In genomic region chr2:100964706-100965269, GRCh38 we compare ENCODE assay signal across 25 cellular contexts.
"Had no signal": no experiment of that assay in that cellular context is flagged by ENCODE, and none has a peak within 500 bp of the region (broad histone marks: within the 10 kb centered on the region; RNA-seq: fewer than 3 reads in every experiment).

No MANE protein-coding gene starts in this region.

- H3K27ac ChIP-seq: coronary artery, esophagus muscularis mucosa, gastroesophageal sphincter, heart right ventricle, lower lobe of right lung, parathyroid adenoma, transverse colon, vagina, VCaP had no signal

- H3K27me3 Mint-ChIP-seq: activated CD4-positive, alpha-beta T cell treated with anti-CD3 and anti-CD28 coated beads, Interleukin-2, amount 10 ng/mL, durations not matched to agents 7 days and 5 days; activated CD8-positive, alpha-beta memory T cell treated with anti-CD3 and anti-CD28 coated beads, Interleukin-2, amount 10 ng/mL, durations not matched to agents 7 days and 5 days; activated CD8-positive, alpha-beta T cell treated with anti-CD3 and anti-CD28 coated beads for 36 hours; activated naive CD8-positive, alpha-beta T cell had no signal

- H3K4me3 Mint-ChIP-seq: activated CD4-positive, alpha-beta T cell treated with anti-CD3 and anti-CD28 coated beads, Interleukin-2, amount 10 ng/mL, durations not matched to agents 7 days and 5 days; activated CD8-positive, alpha-beta memory T cell treated with anti-CD3 and anti-CD28 coated beads, Interleukin-2, amount 10 ng/mL, durations not matched to agents 7 days and 5 days; activated CD8-positive, alpha-beta T cell treated with anti-CD3 and anti-CD28 coated beads for 36 hours; activated naive CD8-positive, alpha-beta T cell; activated T-helper 1 cell treated with anti-CD3 and anti-CD28 coated beads, Interleukin-12 subunit alpha, Interleukin-12 subunit beta, Interleukin-2, Interleukin-4 antibody, amounts not matched to agents 30 ng/mL and 10 ng/mL and 1 ng/mL, durations not matched to agents 14 hours and 24 hours and 36 hours; naive B cell had no signal

- H3K27me3 ChIP-seq: adrenal gland, esophagus muscularis mucosa, gastroesophageal sphincter, heart right ventricle, transverse colon, vagina had no signal

- H2AFZ ChIP-seq: parathyroid adenoma had no signal

- H3K4me1 ChIP-seq: adrenal gland, gastroesophageal sphincter, parathyroid adenoma, transverse colon had no signal

- H3K9me3 ChIP-seq: adrenal gland, esophagus muscularis mucosa, gastroesophageal sphincter, heart right ventricle, lower lobe of right lung, transverse colon, vagina had no signal

- DNase-seq: activated CD4-positive, CD25-positive, alpha-beta regulatory T cell treated with anti-CD3 and anti-CD28 coated beads, Interleukin-2, amount 50 U/mL, for 72 hours; activated CD8-positive, alpha-beta memory T cell treated with anti-CD3 and anti-CD28 coated beads, Interleukin-2, amount 10 ng/mL, durations not matched to agents 7 days and 5 days; activated CD8-positive, alpha-beta T cell treated with anti-CD3 and anti-CD28 coated beads for 36 hours; activated T-cell treated with anti-CD3 and anti-CD28 coated beads for 4 hours; adrenal gland; cerebellar nuclear complex; heart right ventricle; islet precursor cell; left colon; lower lobe of right lung; naive B cell; nucleus accumbens; stimulated activated CD4-positive, alpha-beta T cell treated with anti-CD3 and anti-CD28 coated beads, Interleukin-4, amount 100 ng/mL, for 24 hours; stimulated activated naive CD4-positive, alpha-beta T cell treated with Interleukin-2 at 50 U/mL for 16 hours; transverse colon had no signal

- H3K27ac Mint-ChIP-seq: activated CD4-positive, alpha-beta T cell treated with anti-CD3 and anti-CD28 coated beads, Interleukin-2, amount 10 ng/mL, durations not matched to agents 7 days and 5 days; activated CD8-positive, alpha-beta memory T cell treated with anti-CD3 and anti-CD28 coated beads, Interleukin-2, amount 10 ng/mL, durations not matched to agents 7 days and 5 days; activated CD8-positive, alpha-beta T cell treated with anti-CD3 and anti-CD28 coated beads for 36 hours; activated naive CD8-positive, alpha-beta T cell; activated T-helper 1 cell treated with anti-CD3 and anti-CD28 coated beads, Interleukin-12 subunit alpha, Interleukin-12 subunit beta, Interleukin-2, Interleukin-4 antibody, amounts not matched to agents 30 ng/mL and 10 ng/mL and 1 ng/mL, durations not matched to agents 14 hours and 24 hours and 36 hours; naive B cell had no signal

- H3K79me2 ChIP-seq: parathyroid adenoma had no signal

- H3K9me3 Mint-ChIP-seq: activated CD4-positive, alpha-beta T cell treated with anti-CD3 and anti-CD28 coated beads, Interleukin-2, amount 10 ng/mL, durations not matched to agents 7 days and 5 days; activated CD8-positive, alpha-beta T cell treated with anti-CD3 and anti-CD28 coated beads for 36 hours; activated T-helper 1 cell treated with anti-CD3 and anti-CD28 coated beads, Interleukin-12 subunit alpha, Interleukin-12 subunit beta, Interleukin-2, Interleukin-4 antibody, amounts not matched to agents 30 ng/mL and 10 ng/mL and 1 ng/mL, durations not matched to agents 14 hours and 24 hours and 36 hours; naive B cell had no signal

- H3K4me1 Mint-ChIP-seq: activated CD8-positive, alpha-beta memory T cell treated with anti-CD3 and anti-CD28 coated beads, Interleukin-2, amount 10 ng/mL, durations not matched to agents 7 days and 5 days; naive B cell had no signal

- H3K36me3 ChIP-seq: adrenal gland, vagina had no signal

- H3K4me3 ChIP-seq: adrenal gland, coronary artery, esophagus muscularis mucosa, gastroesophageal sphincter, heart right ventricle, lower lobe of right lung, transverse colon, vagina had no signal

- ATAC-seq: activated CD8-positive, alpha-beta memory T cell treated with anti-CD3 and anti-CD28 coated beads, Interleukin-2, amount 10 ng/mL, durations not matched to agents 7 days and 5 days; activated CD8-positive, alpha-beta T cell treated with anti-CD3 and anti-CD28 coated beads for 36 hours; gastroesophageal sphincter; left colon; lower lobe of right lung had no signal

- H3K9ac ChIP-seq: parathyroid adenoma had no signal

- FAIRE-seq: bronchial epithelial cell had no signal

- H3K36me3 Mint-ChIP-seq: activated CD8-positive, alpha-beta memory T cell treated with anti-CD3 and anti-CD28 coated beads, Interleukin-2, amount 10 ng/mL, durations not matched to agents 7 days and 5 days; naive B cell had no signal
